6 cellular contexts compared by ENCODE assay signal in genomic region chr13:44976196-44976595, GRCh38.
"Had no signal": no experiment of that assay in that cellular context is flagged by ENCODE, and none has a peak within 500 bp of the region (broad histone marks: within the 10 kb centered on the region; RNA-seq: fewer than 3 reads in every experiment).

No MANE protein-coding gene starts in this region.

- DNase-seq: H7, KBM-7 had no signal

- FAIRE-seq: HepG2 had no signal

- H3K9me3 ChIP-seq: HAP-1 had no signal

- H3K4me3 ChIP-seq: GM23338, HAP-1 had no signal

- H3K9ac ChIP-seq: KMS-11 had no signal

- H3K4me2 ChIP-seq: GM23338, KMS-11 had no signal

- H3K27ac ChIP-seq: KMS-11 had no signal
